In the genomic region with DNA sequence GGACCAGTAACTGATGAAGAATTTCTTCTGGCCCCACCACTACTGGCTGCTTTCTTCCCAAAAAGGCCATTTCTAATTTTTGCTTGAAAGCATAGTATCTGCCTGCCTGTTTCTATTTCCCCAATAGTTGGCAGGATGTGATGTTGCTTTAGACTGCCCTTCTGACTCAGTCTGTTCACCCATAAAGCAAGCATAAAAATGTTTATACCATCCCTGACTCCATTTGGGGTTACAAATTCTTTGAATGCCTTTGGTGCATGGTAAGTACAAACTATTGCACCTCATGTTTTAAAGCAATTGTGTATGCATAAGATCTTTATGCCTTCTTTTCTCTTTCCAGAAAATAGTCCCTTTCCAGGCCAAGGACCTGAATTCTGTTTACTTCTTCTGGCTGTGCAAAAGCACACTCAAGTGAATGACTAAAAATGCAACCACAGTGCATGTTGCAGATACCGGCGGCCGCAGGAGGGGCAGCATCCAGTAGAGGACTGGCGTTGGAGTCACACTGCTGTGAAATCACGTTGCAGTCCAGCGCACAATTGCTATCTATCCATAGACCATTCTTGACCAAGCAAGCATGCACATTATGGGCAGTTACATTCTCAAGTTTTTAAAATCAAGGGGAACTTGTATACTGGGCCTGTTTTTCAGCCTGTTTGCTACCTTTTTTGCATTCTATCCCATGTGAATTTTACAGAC, we compare ENCODE assay signal across 17 cellular contexts.
A peak's percentile ranks its signal among the peaks of the same experiment; 100 is the strongest.
DNase-seq lines count a peak whose midpoint lies in the region; ATAC-seq, FAIRE-seq and TF ChIP-seq lines count a peak whose summit lies in the region.
"Had no signal": no experiment of that assay in that cellular context is flagged by ENCODE, and none has a peak within 500 bp of the region (broad histone marks: within the 10 kb centered on the region; RNA-seq: fewer than 3 reads in every experiment).

No MANE protein-coding gene starts in this region.

- FAIRE-seq in H54 (lab: Jason Lieb, UNC) = peak; percentile 55
- FAIRE-seq: endometrium had no signal

- no peak for TF ChIP-seq POLR2A in H54 (IDR thresholded peaks at IDR 0.05; ENCODE audit: low read depth, low read length)

- no peak for ATAC-seq in GM18867 (IDR thresholded peaks at IDR 0.05; ENCODE audit: unreplicated experiment)
- ATAC-seq: heart right ventricle had no signal

- peak; percentile 32 for DNase-seq in A172 (ENCODE audit: low spot score)
- DNase-seq in H54 (ENCODE audit: insufficient read length, low spot score) = peak; percentile 12
- peak; percentile 1 for DNase-seq in amniotic stem cell (lab: John Stamatoyannopoulos, UW)
- peak; percentile 67 for DNase-seq in iris pigment epithelial cell (ENCODE audit: low read depth)
- no peak for DNase-seq in activated gamma-delta T cell (lab: John Stamatoyannopoulos, UW)
- no peak for DNase-seq in NCI-H2081 treated with DMSO at 0.1 percent for 48 hours (lab: John Stamatoyannopoulos, UW)
- DNase-seq in epidermal melanocyte (ENCODE audit: insufficient read length, low spot score) = no peak
- DNase-seq: activated CD4-positive, alpha-beta T cell treated with anti-CD3 and anti-CD28 coated beads for 48 hours; activated T-cell treated with anti-CD3 and anti-CD28 coated beads for 4 hours; Calu3; heart right ventricle; left cardiac atrium; MV-4-11; posterior cingulate gyrus; stomach had no signal

Comparison
In these comparisons a context has a peak if more than half of its experiments do, and no peak if none do; other contexts are left out.
1. DNase-seq: peak in A172 (single experiment), H54 (single experiment), amniotic stem cell (single experiment) and iris pigment epithelial cell (single experiment); none in activated gamma-delta T cell (single experiment), NCI-H2081 treated with DMSO at 0.1 percent for 48 hours (single experiment) and epidermal melanocyte (single experiment).